In genomic region chr4:155762351-155762750, GRCh38 we compare ENCODE assay signal across 14 cellular contexts. TPM values are rescaled to one million over a fixed set of nuclear protein-coding genes. Genes with fewer than 3 reads are reported as not detected.
"Had no signal": no experiment of that assay in that cellular context is flagged by ENCODE, and none has a peak within 500 bp of the region (broad histone marks: within the 10 kb centered on the region; RNA-seq: fewer than 3 reads in every experiment).

No MANE protein-coding gene starts in this region.

- DNase-seq: activated B cell treated with CpG ODN at 0.5 μM for 24 hours; activated CD4-positive, alpha-beta T cell treated with anti-CD3 and anti-CD28 coated beads, Interleukin-2, amount 10 ng/mL, durations not matched to agents 24 days and 14 days; activated naive CD4-positive, alpha-beta T cell; aorta; cerebellar nuclear complex; effector memory CD4-positive, alpha-beta T cell; glutamatergic neuron; left colon; naive thymus-derived CD4-positive, alpha-beta T cell; SIG-M5; small intestine; stimulated activated CD4-positive, alpha-beta T cell treated with anti-CD3 and anti-CD28 coated beads, Interleukin-4, amount 100 ng/mL, for 24 hours; stimulated activated naive CD4-positive, alpha-beta T cell; T-helper 2 cell had no signal

- ATAC-seq: left colon; naive thymus-derived CD4-positive, alpha-beta T cell had no signal

RNA-seq across cellular contexts. Expression of gene GUCY1B1, which starts 3.5 kb away (rescaled TPM):
- polyA plus RNA-seq: naive thymus-derived CD4-positive, alpha-beta T cell had no signal
